In the genomic region with DNA sequence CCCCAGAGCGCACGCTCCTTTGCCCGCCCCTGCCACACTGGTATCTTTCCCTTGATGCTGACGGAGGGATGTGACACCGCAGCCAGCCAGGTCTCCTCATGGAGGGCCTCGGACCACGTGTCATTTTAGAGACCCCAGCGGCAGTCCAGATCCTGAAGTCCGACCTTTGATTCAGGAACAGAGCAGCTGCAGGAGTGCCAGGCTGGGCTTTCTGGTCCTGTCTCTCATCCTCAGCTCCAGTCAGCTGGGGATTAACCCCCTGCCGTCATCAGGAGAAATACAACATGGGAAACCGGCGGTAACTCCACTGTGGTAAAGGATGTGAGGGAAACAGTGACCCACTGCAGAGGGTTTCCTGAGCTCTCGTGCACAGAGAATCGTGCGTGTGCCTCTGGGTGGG, we compare ENCODE assay signal across 11 cellular contexts.
DNase-seq lines count a peak whose midpoint lies in the region; ATAC-seq and TF ChIP-seq lines count a peak whose summit lies in the region.
"Had no signal": no experiment of that assay in that cellular context is flagged by ENCODE, and none has a peak within 500 bp of the region (broad histone marks: within the 10 kb centered on the region; RNA-seq: fewer than 3 reads in every experiment).

No MANE protein-coding gene starts in this region.

- no peaks in the 10 kb centered on the region for H3K79me1 ChIP-seq in H9 (ENCODE audit: insufficient read depth, low read depth, low read length, poor library complexity, severe bottlenecking)

- H2BK5ac ChIP-seq in H9 (ENCODE audit: insufficient read length, low read length), result no peak overlapping the region

- peak overlapping the region; percentile 79 for H3K27ac ChIP-seq in CD4-positive, CD25-positive, alpha-beta regulatory T cell (ENCODE audit: insufficient read depth, low read length, poor library complexity, severe bottlenecking)
- no peak overlapping the region for H3K27ac ChIP-seq in H9 (ENCODE audit: insufficient read length, low read depth, low read length)
- H3K27ac ChIP-seq: hepatocyte, sigmoid colon had no signal

- no peak overlapping the region for H3K4me2 ChIP-seq in H9 (ENCODE audit: insufficient read depth, insufficient read length, low read length)
- H3K4me2 ChIP-seq: hepatocyte had no signal

- H2BK20ac ChIP-seq in H9 (ENCODE audit: low read depth, low read length, poor library complexity, severe bottlenecking), result no peak overlapping the region

- no peak for DNase-seq in CD4-positive, CD25-positive, alpha-beta regulatory T cell
- DNase-seq in H9 (no peak), myocyte (ENCODE audit: low read depth) (peak; percentile 13), medulla oblongata (ENCODE audit: extremely low spot score) (no peak), HCEC 1CT (no peak), mesenteric fat pad (ENCODE audit: low spot score) (no peak)
- DNase-seq in activated CD4-positive, alpha-beta T cell treated with anti-CD3 and anti-CD28 coated beads, Interleukin-2, amount 50 U/mL, for 48 hours, result peak; percentile 12 to 29
- DNase-seq: DMS153 had no signal

- no peak overlapping the region for H4K91ac ChIP-seq in H9 (ENCODE audit: insufficient read length, low read depth, low read length)

- peaks cover 43% of the 10 kb centered on the region for H3K4me1 ChIP-seq in CD4-positive, CD25-positive, alpha-beta regulatory T cell (ENCODE audit: control insufficient read depth, insufficient read depth, low read length, poor library complexity, severe bottlenecking)
- H3K4me1 ChIP-seq in H9 (ENCODE audit: insufficient read depth, low read length), result peaks cover 5% of the 10 kb centered on the region; the same call in 1 of the 2 replicates
- H3K4me1 ChIP-seq: sigmoid colon had no signal

- no CpG with 5 or more reads among the region's 15 CpGs for WGBS in H9 (ENCODE audit: extremely low coverage, insufficient read length, low lambda C conversion rate)

- H3K9me3 ChIP-seq in CD4-positive, CD25-positive, alpha-beta regulatory T cell (ENCODE audit: control insufficient read depth in 2 of 2, low read length in 2 of 2), result no peaks in the 10 kb centered on the region
- H3K9me3 ChIP-seq in H9 (ENCODE audit: control insufficient read depth, low read depth, low read length), result no peaks in the 10 kb centered on the region
- H3K9me3 ChIP-seq: sigmoid colon had no signal

- no peaks in the 10 kb centered on the region for H3K36me3 ChIP-seq in CD4-positive, CD25-positive, alpha-beta regulatory T cell (ENCODE audit: control insufficient read depth, insufficient read depth, low read length)
- H3K36me3 ChIP-seq: sigmoid colon had no signal

- no peak overlapping the region for H2BK12ac ChIP-seq in H9 (ENCODE audit: insufficient read length, low read depth, low read length)

- H2AK5ac ChIP-seq in H9 (ENCODE audit: insufficient read length, low read length), result no peak overlapping the region

- H3K18ac ChIP-seq in H9 (ENCODE audit: insufficient read length, low read depth, low read length), result no peak overlapping the region

- peaks cover 12 to 57% (median 34%) of the 10 kb centered on the region in 4 donors for H3K4me1 Mint-ChIP-seq in CD4-positive, CD25-positive, alpha-beta regulatory T cell
- H3K4me1 Mint-ChIP-seq in H9, result peaks cover 51 to 62% of the 10 kb centered on the region in 2 experiments

- no peaks in the 10 kb centered on the region for H4K20me1 ChIP-seq in H9 (ENCODE audit: control insufficient read depth, insufficient read depth, insufficient read length)

- no peaks in the 10 kb centered on the region for H3K27me3 ChIP-seq in CD4-positive, CD25-positive, alpha-beta regulatory T cell (ENCODE audit: control insufficient read depth, insufficient read depth, low read length)
- no peaks in the 10 kb centered on the region for H3K27me3 ChIP-seq in H9 (ENCODE audit: insufficient read depth, low read length)
- H3K27me3 ChIP-seq: hepatocyte, sigmoid colon had no signal

- peak overlapping the region; percentile 57 for H3K4me3 ChIP-seq in CD4-positive, CD25-positive, alpha-beta regulatory T cell (ENCODE audit: low read depth, low read length)
- H3K4me3 ChIP-seq: hepatocyte, sigmoid colon had no signal

- H3T11ph ChIP-seq in H9 (ENCODE audit: low read length), result no peak overlapping the region

- H3K27me3 Mint-ChIP-seq in CD4-positive, CD25-positive, alpha-beta regulatory T cell, result no peaks in the 10 kb centered on the region
- no peaks in the 10 kb centered on the region; the same call in none of the 2 replicates for H3K27me3 Mint-ChIP-seq in H9 (ENCODE audit: low read depth)

- H3K9me3 Mint-ChIP-seq in CD4-positive, CD25-positive, alpha-beta regulatory T cell, result no peaks in the 10 kb centered on the region
- H3K9me3 Mint-ChIP-seq in H9, result peaks cover 3 to 4% of the 10 kb centered on the region in 2 experiments; a peak in 2 of 5 replicates

- H3K9ac ChIP-seq in H9 (ENCODE audit: extremely low read depth, insufficient read length, low read length), result no peak overlapping the region

- H3K56ac ChIP-seq in H9 (ENCODE audit: insufficient read length, low read depth, low read length), result no peak overlapping the region

- no peak overlapping the region for H3K4ac ChIP-seq in H9 (ENCODE audit: low read depth, low read length)

- no peak overlapping the region for H4K5ac ChIP-seq in H9 (ENCODE audit: insufficient read length, low read depth, low read length)

- H3K27ac Mint-ChIP-seq in CD4-positive, CD25-positive, alpha-beta regulatory T cell, result peak overlapping the region; percentile 96 to 98 (median 98)
- H3K27ac Mint-ChIP-seq in H9, result peak overlapping the region in 2 of 3 experiments; percentile 40 to 86; a peak in 2 of 7 replicates

- H2BK15ac ChIP-seq in H9 (ENCODE audit: low read depth, low read length), result no peak overlapping the region

- no peak overlapping the region for H3K23ac ChIP-seq in H9 (ENCODE audit: insufficient read length, low read depth, low read length)

- peaks cover 11% of the 10 kb centered on the region for H3K36me3 Mint-ChIP-seq in CD4-positive, CD25-positive, alpha-beta regulatory T cell
- H3K36me3 Mint-ChIP-seq in H9 (ENCODE audit: insufficient read depth in 1 of 3, low read depth in 3 of 3), result peaks cover 4 to 9% (median 6%) of the 10 kb centered on the region in 3 experiments

- peaks cover 1% of the 10 kb centered on the region; the same call in 1 of the 2 replicates for H3K79me2 ChIP-seq in H9 (ENCODE audit: insufficient read depth, low read length)

- H2AFZ ChIP-seq in H9 (ENCODE audit: low read length), result no peak overlapping the region
- H2AFZ ChIP-seq: hepatocyte had no signal

- no peak overlapping the region for H2BK120ac ChIP-seq in H9 (ENCODE audit: low read depth, low read length, poor library complexity, severe bottlenecking)

- no peak overlapping the region for H4K8ac ChIP-seq in H9 (replicated peaks; ENCODE audit: insufficient read length, low read depth, low read length)

- ATAC-seq in CD4-positive, CD25-positive, alpha-beta regulatory T cell (ENCODE audit: low read depth in 2 of 2), result no peak
- no peak for ATAC-seq in GM18867 (IDR thresholded peaks at IDR 0.05; ENCODE audit: unreplicated experiment)

- peak overlapping the region in 3 of 4 donors; percentile 43 to 88 (median 84) for H3K4me3 Mint-ChIP-seq in CD4-positive, CD25-positive, alpha-beta regulatory T cell
- H3K4me3 Mint-ChIP-seq in H9, result peak overlapping the region in 1 of 2 experiments; percentile 15; a peak in 2 of 5 replicates

- 0 out of 2 replicates have a peak overlapping the region, but pooled peaks have one; percentile 3 for H3K14ac ChIP-seq in H9 (ENCODE audit: insufficient read depth, low read length)

- no peak for TF ChIP-seq CTCF in H9 (conservative IDR thresholded peaks at IDR 0.05)

- peaks cover 3% of the 10 kb centered on the region for H3K23me2 ChIP-seq in H9 (ENCODE audit: insufficient read length, low read depth, low read length, poor library complexity, severe bottlenecking)

Comparison
In these comparisons a context has a peak if more than half of its experiments do, and no peak if none do; other contexts are left out.
1. DNase-seq: peak in activated CD4-positive, alpha-beta T cell treated with anti-CD3 and anti-CD28 coated beads, Interleukin-2, amount 50 U/mL, for 48 hours (2 of 2) and myocyte (single experiment); none in CD4-positive, CD25-positive, alpha-beta regulatory T cell (0 of 3), H9 (single experiment), medulla oblongata (single experiment), HCEC 1CT (single experiment) and mesenteric fat pad (single experiment).